ENCODE assay signal across 8 cellular contexts in the genomic region with DNA sequence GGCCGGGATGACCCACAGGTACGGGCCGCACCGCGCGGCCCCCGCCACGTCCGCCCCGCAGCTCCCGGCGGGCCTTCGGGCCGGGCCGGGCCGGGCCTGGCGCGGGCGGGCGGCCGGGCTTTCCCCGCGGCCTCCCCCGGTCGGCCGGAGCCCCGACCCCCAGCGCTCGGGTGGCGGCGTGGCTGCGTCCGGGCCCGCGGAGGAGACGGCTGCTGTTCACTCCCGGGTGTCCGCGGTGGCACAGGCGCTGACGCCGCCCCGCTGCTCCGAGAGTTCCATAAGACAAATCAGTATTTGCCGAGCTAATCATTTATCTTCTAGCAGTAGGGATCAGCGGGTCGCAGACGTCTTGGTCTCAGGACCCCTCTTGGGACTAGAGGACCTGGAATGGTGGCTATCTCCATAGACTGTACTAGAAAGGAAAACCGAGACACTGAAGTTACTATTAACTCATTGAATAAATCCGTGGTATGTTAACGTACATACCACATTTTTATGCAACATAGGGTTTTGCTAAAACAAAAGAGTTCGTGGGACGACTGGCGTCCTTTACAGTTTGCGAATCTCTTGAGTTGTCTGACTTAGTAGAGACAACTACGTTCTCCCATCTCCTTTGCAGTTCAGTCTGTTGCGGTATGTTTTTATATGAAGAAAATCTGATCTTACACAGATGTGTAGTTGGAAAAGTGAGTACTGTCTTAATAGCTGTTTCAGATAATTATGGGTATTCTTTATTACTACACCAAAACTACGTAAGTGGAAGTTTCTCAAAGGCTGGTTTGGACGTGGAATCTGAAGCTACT. TPM values are rescaled to one million over a fixed set of nuclear protein-coding genes. Genes with fewer than 3 reads are reported as not detected.
DNase-seq lines count a peak whose midpoint lies in the region; FAIRE-seq and TF ChIP-seq lines count a peak whose summit lies in the region.

No MANE protein-coding gene starts in this region.

- TF ChIP-seq POLR2A in H54 (IDR thresholded peaks at IDR 0.05; ENCODE audit: low read depth, low read length) (no peak), lower leg skin (IDR thresholded peaks at IDR 0.05) (no peak)

- intact Hi-C loops in colonic mucosa (cut with DNase I), result no loop called here
- intact Hi-C loops in lower leg skin (cut with DNase I; ENCODE audit: low total_unique reads), result loop anchor here (10.0 kb wide), 1 partner anchor 180 kb away; a partner anchor contains a TSS

- TF ChIP-seq CTCF in GM10248 (IDR thresholded peaks at IDR 0.05; ENCODE audit: control extremely low read depth, extremely low read depth, low read depth, missing control alignments) (no peak), WERI-Rb-1 (IDR thresholded peaks at IDR 0.05; ENCODE audit: low read depth, low read length) (no peak), colonic mucosa (IDR thresholded peaks at IDR 0.05) (no peak), lower leg skin (IDR thresholded peaks at IDR 0.05) (no peak)

- POLR2A ChIA-PET in GM10248 (lab: Yijun Ruan, JAX), result no interaction called here

- DNase-seq in GM10248 (ENCODE audit: extremely low spot score) (peak; percentile 47), H54 (ENCODE audit: insufficient read length, low spot score) (peak; percentile 27), WERI-Rb-1 (peak; percentile 41), colonic mucosa (peak; percentile 43), lower leg skin (ENCODE audit: low spot score in 2 of 2) (peak in 1 of 2 donors; percentile 89), COLO829 (ENCODE audit: low spot score) (no peak)
- DNase-seq in stimulated activated CD4-positive, alpha-beta T cell treated with anti-CD3 and anti-CD28 coated beads, Interleukin-4, amount 100 ng/mL, for 48 hours (ENCODE audit: low read depth in 2 of 2), result peak; percentile 9 to 23

- no peaks in the 10 kb centered on the region for H3K4me1 ChIP-seq in colonic mucosa

- CTCF ChIA-PET in GM10248 (lab: Yijun Ruan, JAX), result interaction anchor here (1.2 to 1.4 kb wide), 4 partner anchors 15 to 102 kb away, joined by 3 to 7 read pairs (median 5); no protein-coding TSS in a partner anchor

- peak overlapping the region; percentile 79 to 95 for H3K9ac ChIP-seq in colonic mucosa (ENCODE audit: low read depth in 2 of 2, low read length in 2 of 2)

- H3K4me3 ChIP-seq in WERI-Rb-1 (ENCODE audit: low read depth, low read length) (peak overlapping the region; percentile 59), colonic mucosa (peak overlapping the region; percentile 61), lower leg skin (ENCODE audit: low read depth, poor library complexity, severe bottlenecking) (peak overlapping the region; percentile 53)

- no peak for FAIRE-seq in H54 (lab: Jason Lieb, UNC)

- 1% methylated on average over 26 to 34 of the region's 59 CpGs for WGBS in lower leg skin, 2 donors

- H3K27me3 ChIP-seq in WERI-Rb-1 (ENCODE audit: insufficient read depth, low read depth, severe bottlenecking) (no peaks in the 10 kb centered on the region), colonic mucosa (no peaks in the 10 kb centered on the region)

- H3K36me3 ChIP-seq in KOPT-K1 (ENCODE audit: insufficient read depth, low read length), result no peaks in the 10 kb centered on the region
- peaks cover 4% of the 10 kb centered on the region for H3K36me3 ChIP-seq in WERI-Rb-1
- H3K36me3 ChIP-seq in colonic mucosa, result no peaks in the 10 kb centered on the region

- H3K27ac ChIP-seq in KOPT-K1 (ENCODE audit: low read depth, low read length, poor library complexity, severe bottlenecking) (peak overlapping the region; percentile 86), WERI-Rb-1 (peak overlapping the region; percentile 86), colonic mucosa (peak overlapping the region; percentile 95)

- no peaks in the 10 kb centered on the region for H3K9me3 ChIP-seq in KOPT-K1 (ENCODE audit: insufficient read depth, low read length, poor library complexity, severe bottlenecking)
- no peaks in the 10 kb centered on the region for H3K9me3 ChIP-seq in WERI-Rb-1 (ENCODE audit: severe bottlenecking)
- H3K9me3 ChIP-seq in colonic mucosa, result no peaks in the 10 kb centered on the region

RNA-seq across cellular contexts. Expression of a gene that starts 0.5 kb away (rescaled TPM):
- total RNA-seq in colonic mucosa (10 to 100 TPM; 34.1 to 50.3 TPM), lower leg skin (10 to 100 TPM; 43.6 to 89.3 (median 59.6) TPM)
